In the genomic region with DNA sequence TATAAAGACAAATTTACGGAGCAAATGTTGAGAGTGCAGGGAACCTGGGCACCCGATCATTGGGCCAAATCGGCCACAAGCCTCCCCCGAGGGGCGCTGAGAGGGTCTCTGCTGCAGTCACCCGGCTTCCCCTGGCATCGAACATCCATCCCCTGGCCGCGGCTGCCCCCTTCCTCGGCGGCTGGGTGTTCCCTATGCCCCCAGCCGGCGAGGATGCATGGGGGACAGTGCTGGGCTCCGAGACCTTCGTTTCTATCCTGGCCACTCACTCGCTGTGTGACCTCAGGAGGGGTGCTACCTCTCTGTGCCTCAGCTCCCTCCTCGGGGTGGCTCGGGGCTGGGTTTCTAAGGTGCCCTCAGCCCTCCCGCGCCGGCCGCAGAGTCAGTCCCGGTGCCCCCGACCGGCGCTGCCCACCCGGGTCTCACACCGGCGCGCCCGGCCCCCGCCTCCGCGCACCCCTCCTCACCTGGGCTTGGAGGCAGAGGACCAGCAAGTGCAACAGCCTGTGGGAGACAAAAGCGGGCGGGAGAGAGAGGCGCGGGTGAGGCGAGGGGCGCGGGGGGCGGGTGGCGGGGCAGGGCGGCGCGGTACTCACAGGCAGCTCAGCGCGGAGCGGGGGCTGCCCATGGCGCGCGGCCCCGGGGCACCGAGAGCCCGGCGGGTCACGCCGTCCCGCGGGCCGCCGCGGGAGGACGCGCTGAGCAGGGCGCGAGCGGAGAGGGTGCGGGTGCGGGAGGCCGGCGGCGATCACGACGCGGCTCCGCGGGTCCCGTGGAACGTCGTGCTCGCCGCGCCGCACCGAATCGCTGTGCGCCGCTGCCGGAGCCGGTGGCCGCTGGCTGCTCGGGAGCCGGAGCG, we compare ENCODE assay signal across 10 cellular contexts. TPM values are rescaled to one million over a fixed set of nuclear protein-coding genes. Genes with fewer than 3 reads are reported as not detected.
DNase-seq lines count a peak whose midpoint lies in the region; ATAC-seq and TF ChIP-seq lines count a peak whose summit lies in the region.
"Had no signal": no experiment of that assay in that cellular context is flagged by ENCODE, and none has a peak within 500 bp of the region (broad histone marks: within the 10 kb centered on the region; RNA-seq: fewer than 3 reads in every experiment).

A gene with protein sequence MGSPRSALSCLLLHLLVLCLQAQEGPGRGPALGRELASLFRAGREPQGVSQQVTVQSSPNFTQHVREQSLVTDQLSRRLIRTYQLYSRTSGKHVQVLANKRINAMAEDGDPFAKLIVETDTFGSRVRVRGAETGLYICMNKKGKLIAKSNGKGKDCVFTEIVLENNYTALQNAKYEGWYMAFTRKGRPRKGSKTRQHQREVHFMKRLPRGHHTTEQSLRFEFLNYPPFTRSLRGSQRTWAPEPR (minus strand): TSS at position 842 of the 859 bp plus-strand sequence. CDS start 214 bp downstream, at position 628.

- DNase-seq in Caco-2 (peak; percentile 21 to 26), HEK293T (ENCODE audit: extremely low spot score) (peak; percentile 52), osteoblast (ENCODE audit: insufficient read length, low spot score, missing footprints) (peak; percentile 89), NCI-H82 (lab: John Stamatoyannopoulos, UW) (no peak), epidermal melanocyte (ENCODE audit: insufficient read length, low spot score) (no peak), NOMO-1 (lab: John Stamatoyannopoulos, UW; ENCODE audit: unreplicated experiment in 2 of 2) (no peak)
- DNase-seq: small intestine had no signal

- intact Hi-C loops in Caco-2 (cut with micrococcal nuclease; ENCODE audit: unreplicated experiment), result loop anchor here (5.0 kb wide), 1 partner anchor 48 kb away; no protein-coding TSS in a partner anchor

- no peaks in the 10 kb centered on the region for H3K9me3 Mint-ChIP-seq in Caco-2 (ENCODE audit: unreplicated experiment)

- H4K20me1 ChIP-seq in osteoblast (ENCODE audit: insufficient read depth, low read length), result peaks cover 19% of the 10 kb centered on the region

- peaks cover 13% of the 10 kb centered on the region for H3K36me3 Mint-ChIP-seq in Caco-2 (ENCODE audit: insufficient read depth, unreplicated experiment)

- H3K27ac ChIP-seq in ectodermal cell (ENCODE audit: insufficient read depth, low read depth, low read length, poor library complexity, severe bottlenecking), result no peak within 1 kb of the TSS
- no peak within 1 kb of the TSS for H3K27ac ChIP-seq in osteoblast (ENCODE audit: low read depth, low read length)

- H3K27ac Mint-ChIP-seq in Caco-2 (ENCODE audit: unreplicated experiment), result no peak within 1 kb of the TSS

- 1% methylated on average over 87 to 90 of the region's 95 CpGs for WGBS in ectodermal cell, 2 experiments

- H3K4me3 ChIP-seq in Caco-2 (ENCODE audit: low read depth, low read length), result peak within 1 kb of the TSS; percentile 33
- peak within 1 kb of the TSS; percentile 23 for H3K4me3 ChIP-seq in ectodermal cell (ENCODE audit: insufficient read depth, low read depth, low read length)
- H3K4me3 ChIP-seq in osteoblast (ENCODE audit: insufficient read depth, low read length), result no peak within 1 kb of the TSS

- no peaks in the 10 kb centered on the region for H3K4me1 Mint-ChIP-seq in Caco-2 (ENCODE audit: low read depth, unreplicated experiment)

- H3K4me1 ChIP-seq in Caco-2 (no peaks in the 10 kb centered on the region), ectodermal cell (ENCODE audit: control insufficient read depth, insufficient read depth, low read length) (peaks cover 65% of the 10 kb centered on the region), osteoblast (ENCODE audit: insufficient read depth, low read length) (peaks cover 8% of the 10 kb centered on the region)

- H3K9me3 ChIP-seq in Caco-2 (no peaks in the 10 kb centered on the region), ectodermal cell (ENCODE audit: control insufficient read depth, low read length) (no peaks in the 10 kb centered on the region), osteoblast (ENCODE audit: low read depth, low read length) (no peaks in the 10 kb centered on the region)

- no peaks in the 10 kb centered on the region for H3K79me2 ChIP-seq in osteoblast (ENCODE audit: insufficient read depth, low read length)

- H3K27me3 Mint-ChIP-seq in Caco-2 (ENCODE audit: insufficient read depth, unreplicated experiment), result peaks cover 9% of the 10 kb centered on the region

- H2AFZ ChIP-seq in osteoblast (ENCODE audit: low read length), result no peak within 1 kb of the TSS

- TF ChIP-seq CTCF in Caco-2 (IDR thresholded peaks at IDR 0.05; ENCODE audit: insufficient read depth in 1 of 2, low read depth in 1 of 2, low read length in 1 of 2, severe bottlenecking in 1 of 2, unreplicated experiment in 1 of 2), result no peak
- no peak for TF ChIP-seq CTCF in osteoblast (IDR thresholded peaks at IDR 0.05; ENCODE audit: extremely low read depth, low read depth, low read length)

- no peak for ATAC-seq in HG02588 (IDR thresholded peaks at IDR 0.05; ENCODE audit: unreplicated experiment)

- CTCF ChIA-PET in Caco-2 (lab: Charles Lee) (interaction anchor here (0.7 kb wide), 1 partner anchor 173 kb away, joined by 3 read pairs; no protein-coding TSS in a partner anchor), HEK293T (lab: Yijun Ruan, JAX) (interaction anchor here (0.6 kb wide), 1 partner anchor 213 kb away, joined by 3 read pairs; no protein-coding TSS in a partner anchor)

- no peaks in the 10 kb centered on the region; the same call in 1 of the 2 replicates for H3K27me3 ChIP-seq in Caco-2 (replicated peaks; ENCODE audit: control insufficient read depth, insufficient read depth, low read length)
- H3K27me3 ChIP-seq in ectodermal cell (ENCODE audit: control insufficient read depth, insufficient read depth, low read length, poor library complexity, severe bottlenecking), result peaks cover 93% of the 10 kb centered on the region
- H3K27me3 ChIP-seq in osteoblast (ENCODE audit: insufficient read depth, low read length), result peaks cover 51% of the 10 kb centered on the region

- H3K4me2 ChIP-seq in osteoblast (ENCODE audit: insufficient read depth, low read length), result no peak within 1 kb of the TSS

- H3K4me3 Mint-ChIP-seq in Caco-2 (ENCODE audit: unreplicated experiment), result peak within 1 kb of the TSS; percentile 69

- H3K36me3 ChIP-seq in Caco-2 (ENCODE audit: control insufficient read depth, insufficient read depth, low read length) (peaks cover 1% of the 10 kb centered on the region; the same call in 1 of the 2 replicates), ectodermal cell (ENCODE audit: control insufficient read depth, insufficient read depth, low read length) (no peaks in the 10 kb centered on the region), osteoblast (ENCODE audit: insufficient read depth, low read length) (no peaks in the 10 kb centered on the region)

- POLR2A ChIA-PET in Caco-2 (lab: Charles Lee), result no interaction called here
- POLR2A ChIA-PET in HEK293T (lab: Yijun Ruan, JAX), result no interaction called here

- no TSS peak for BruUV-seq in Caco-2 (replicated peaks; lab: Mats Ljungman, UMichigan)

TF ChIP-seq in HEK293T, 16 proteins besides CTCF, POLR2A, EP300 and RAD21:
- TF ChIP-seq BHLHE40 (IDR thresholded peaks at IDR 0.05; ENCODE audit: borderline replicate concordance), result no peak
- TF ChIP-seq HDGF (IDR thresholded peaks at IDR 0.05; ENCODE audit: borderline replicate concordance), result no peak
- TF ChIP-seq CTBP1 (IDR thresholded peaks at IDR 0.05; ENCODE audit: borderline replicate concordance), result no peak
- no peak for TF ChIP-seq ELF4 (IDR thresholded peaks at IDR 0.05)
- no peak for TF ChIP-seq FOXK2 (IDR thresholded peaks at IDR 0.05)
- TF ChIP-seq ZNF384 (IDR thresholded peaks at IDR 0.05), result no peak
- TF ChIP-seq FOXM1 (IDR thresholded peaks at IDR 0.05; ENCODE audit: borderline replicate concordance), result no peak
- no peak for TF ChIP-seq NFRKB (IDR thresholded peaks at IDR 0.05)
- no peak for TF ChIP-seq LEF1 (IDR thresholded peaks at IDR 0.05; ENCODE audit: borderline replicate concordance)

RNA-seq across cellular contexts. Expression of the gene that starts here (rescaled TPM):
- 0.68 TPM in 1 of 2 replicates, not detected in the other for total RNA-seq in Caco-2 (2022)
- 1.3 TPM for polyA plus RNA-seq in ectodermal cell (2013, experiment 1 of 4)
- polyA plus RNA-seq in ectodermal cell (2013, experiment 2 of 4), result 3.4 TPM
- polyA plus RNA-seq in ectodermal cell (2013, experiment 3 of 4), result 4.9 TPM
- polyA plus RNA-seq in ectodermal cell (2013, experiment 4 of 4), result 3.7 TPM
- total RNA-seq in osteoblast, result not detected in 2 replicates
- polyA plus RNA-seq: keratinocyte had no signal

Comparison
In these comparisons a context has a peak if more than half of its experiments do, and no peak if none do; other contexts are left out.
1. Peak in DNase-seq and H3K4me3 ChIP-seq in Caco-2; RNA of the gene not detected or under 1 TPM.
2. Peak in DNase-seq in osteoblast; RNA of the gene not detected or under 1 TPM.